In the genomic region with DNA sequence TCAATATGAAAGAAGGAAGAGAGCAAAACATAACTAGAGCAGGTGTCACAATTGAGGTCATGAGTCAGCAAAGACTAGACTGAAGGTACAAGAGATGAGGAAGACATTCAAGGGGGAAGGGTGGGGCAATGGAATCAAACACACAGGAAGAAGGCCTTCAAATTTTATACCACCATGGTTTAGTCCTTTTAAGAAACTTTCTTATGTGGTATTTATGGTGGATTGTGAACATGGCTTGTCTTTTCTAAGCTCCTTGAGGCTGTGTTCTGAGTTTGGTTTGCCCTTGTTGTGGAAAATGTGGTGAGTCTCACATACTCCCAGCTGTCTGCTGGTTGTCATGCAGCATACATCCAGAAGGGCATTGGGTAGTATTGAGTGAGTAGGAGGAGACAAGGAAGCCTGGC, we compare ENCODE assay signal across 8 cellular contexts.
DNase-seq lines count a peak whose midpoint lies in the region; ATAC-seq and TF ChIP-seq lines count a peak whose summit lies in the region.

No MANE protein-coding gene starts in this region.

- peak overlapping the region in 5 of 7 donors; percentile 1 to 29 (median 13) for H3K4me3 Mint-ChIP-seq in CD8-positive, alpha-beta memory T cell
- no peak overlapping the region for H3K4me3 Mint-ChIP-seq in activated naive CD4-positive, alpha-beta T cell treated with anti-CD3 and anti-CD28 coated beads, Interleukin-2, amount 50 U/mL, for 24 hours

- peaks cover 2 to 11% of the 10 kb centered on the region in 2 donors for H3K27me3 Mint-ChIP-seq in CD8-positive, alpha-beta memory T cell
- peaks cover 6% of the 10 kb centered on the region for H3K27me3 Mint-ChIP-seq in activated naive CD4-positive, alpha-beta T cell treated with anti-CD3 and anti-CD28 coated beads, Interleukin-2, amount 50 U/mL, for 24 hours

- no peaks in the 10 kb centered on the region for H3K9me3 ChIP-seq in CD8-positive, alpha-beta memory T cell (ENCODE audit: low read length)
- no peaks in the 10 kb centered on the region for H3K9me3 ChIP-seq in tibial nerve

- H3K27ac ChIP-seq in CD8-positive, alpha-beta memory T cell (ENCODE audit: low read depth, low read length), result no peak overlapping the region
- no peak overlapping the region for H3K27ac ChIP-seq in tibial nerve

- H3K4me1 ChIP-seq in CD8-positive, alpha-beta memory T cell (ENCODE audit: insufficient read depth, low read length), result peaks cover 21% of the 10 kb centered on the region
- no peaks in the 10 kb centered on the region for H3K4me1 ChIP-seq in tibial nerve

- H3K27ac Mint-ChIP-seq in CD8-positive, alpha-beta memory T cell, result peak overlapping the region; percentile 4 to 93 (median 56)
- H3K27ac Mint-ChIP-seq in activated naive CD4-positive, alpha-beta T cell treated with anti-CD3 and anti-CD28 coated beads, Interleukin-2, amount 50 U/mL, for 24 hours, result peak overlapping the region; percentile 61

- H3K36me3 ChIP-seq in CD8-positive, alpha-beta memory T cell (ENCODE audit: insufficient read depth, low read length), result no peaks in the 10 kb centered on the region
- no peaks in the 10 kb centered on the region for H3K36me3 ChIP-seq in tibial nerve

- ATAC-seq in GM21367 (IDR thresholded peaks at IDR 0.05; ENCODE audit: unreplicated experiment), result peak; percentile 97
- peak; percentile 95 for ATAC-seq in HG03565 (IDR thresholded peaks at IDR 0.05; ENCODE audit: unreplicated experiment)

- TF ChIP-seq EP300 in tibial nerve (IDR thresholded peaks at IDR 0.05), result no peak

- H3K4me1 Mint-ChIP-seq in CD8-positive, alpha-beta memory T cell, result peaks cover 15 to 19% (median 15%) of the 10 kb centered on the region in 3 donors
- peaks cover 19% of the 10 kb centered on the region for H3K4me1 Mint-ChIP-seq in activated naive CD4-positive, alpha-beta T cell treated with anti-CD3 and anti-CD28 coated beads, Interleukin-2, amount 50 U/mL, for 24 hours

- CTCF ChIA-PET in CD8-positive, alpha-beta memory T cell (lab: Charles Lee), result no interaction called here

- H3K36me3 Mint-ChIP-seq in CD8-positive, alpha-beta memory T cell, result no peaks in the 10 kb centered on the region
- H3K36me3 Mint-ChIP-seq in activated naive CD4-positive, alpha-beta T cell treated with anti-CD3 and anti-CD28 coated beads, Interleukin-2, amount 50 U/mL, for 24 hours, result no peaks in the 10 kb centered on the region

- peaks cover 0 to 2% (median 0%) of the 10 kb centered on the region in 5 donors for H3K9me3 Mint-ChIP-seq in CD8-positive, alpha-beta memory T cell
- no peaks in the 10 kb centered on the region for H3K9me3 Mint-ChIP-seq in activated naive CD4-positive, alpha-beta T cell treated with anti-CD3 and anti-CD28 coated beads, Interleukin-2, amount 50 U/mL, for 24 hours

- H3K4me3 ChIP-seq in CD8-positive, alpha-beta memory T cell (ENCODE audit: low read length), result no peak overlapping the region
- H3K4me3 ChIP-seq in tibial nerve, result no peak overlapping the region

- TF ChIP-seq POLR2A in tibial nerve (IDR thresholded peaks at IDR 0.05), result no peak

- no peak for TF ChIP-seq CTCF in tibial nerve (IDR thresholded peaks at IDR 0.05)

- H3K27me3 ChIP-seq in CD8-positive, alpha-beta memory T cell (ENCODE audit: insufficient read depth, low read length, poor library complexity, severe bottlenecking), result no peaks in the 10 kb centered on the region
- H3K27me3 ChIP-seq in tibial nerve, result no peaks in the 10 kb centered on the region

- peak; percentile 4 to 83 (median 73) for DNase-seq in CD8-positive, alpha-beta memory T cell
- DNase-seq in anterior cingulate cortex (lab: John Stamatoyannopoulos, UW) (no peak), OCI-M2 (lab: John Stamatoyannopoulos, UW; ENCODE audit: unreplicated experiment) (no peak), HPDE6-E6E7 (ENCODE audit: extremely low spot score) (no peak), tibial nerve (ENCODE audit: low spot score in 2 of 2) (no peak)

- POLR2A ChIA-PET in CD8-positive, alpha-beta memory T cell (lab: Charles Lee), result interaction anchor here (1.0 kb wide), 1 partner anchor 64 kb away, joined by 5 read pairs; no protein-coding TSS in a partner anchor

Comparison
In these comparisons a context has a peak if more than half of its experiments do, and no peak if none do; other contexts are left out.
1. DNase-seq: peak in CD8-positive, alpha-beta memory T cell (5 of 5); none in anterior cingulate cortex (0 of 58), OCI-M2 (single experiment), HPDE6-E6E7 (single experiment) and tibial nerve (0 of 2).